ENCODE assay signal across 14 cellular contexts in the genomic region with DNA sequence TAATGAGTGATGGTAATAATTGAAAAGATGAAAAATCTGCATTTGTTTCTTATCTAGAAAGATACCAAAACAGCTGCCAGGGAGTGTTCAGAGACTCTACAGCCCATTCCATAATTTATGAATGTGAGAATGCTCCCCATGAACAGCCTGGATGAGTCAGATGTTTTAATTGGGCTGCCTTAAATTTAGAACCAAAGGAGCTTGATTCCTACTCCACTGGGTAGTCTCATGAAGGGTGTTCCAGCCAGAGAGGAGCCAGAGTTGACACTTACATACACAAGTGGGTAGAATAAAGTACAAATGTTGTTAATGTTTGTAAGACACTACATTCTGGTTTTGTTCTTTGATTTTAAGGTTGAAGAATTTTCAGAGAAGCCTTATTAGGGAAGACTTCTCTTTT.
DNase-seq lines count a peak whose midpoint lies in the region; TF ChIP-seq lines count a peak whose summit lies in the region.
"Had no signal": no experiment of that assay in that cellular context is flagged by ENCODE, and none has a peak within 500 bp of the region (broad histone marks: within the 10 kb centered on the region; RNA-seq: fewer than 3 reads in every experiment).

No MANE protein-coding gene starts in this region.

- H3K9me3 ChIP-seq in BE2C, result no peaks in the 10 kb centered on the region
- H3K9me3 ChIP-seq: BLaER1 had no signal

- DNase-seq in EH (ENCODE audit: low read depth) (peak; percentile 68), inferior parietal cortex (ENCODE audit: extremely low spot score) (peak; percentile 53), occipital lobe (lab: John Stamatoyannopoulos, UW) (peak; percentile 22), BE2C (no peak), NCI-H1417 treated with DMSO at 0.1 percent for 48 hours (lab: John Stamatoyannopoulos, UW) (no peak)
- no peak for DNase-seq in activated CD4-positive, alpha-beta T cell treated with anti-CD3 and anti-CD28 coated beads, Interleukin-2, amount 10 ng/mL, durations not matched to agents 24 days and 14 days
- DNase-seq: DMS153, DMS79, GF-D8, GOT3, H7 had no signal

- H3K9me3 Mint-ChIP-seq in activated CD4-positive, alpha-beta T cell treated with anti-CD3 and anti-CD28 coated beads, Interleukin-2, amount 10 ng/mL, durations not matched to agents 24 days and 14 days, result peaks cover 8% of the 10 kb centered on the region

- no peak overlapping the region for H3K4me3 ChIP-seq in BE2C (ENCODE audit: low read depth, low read length)
- H3K4me3 ChIP-seq: BLaER1 had no signal

- no peaks in the 10 kb centered on the region for H3K36me3 ChIP-seq in BE2C
- H3K36me3 ChIP-seq: BLaER1 had no signal

- peaks cover 31% of the 10 kb centered on the region for H3K27me3 Mint-ChIP-seq in activated CD4-positive, alpha-beta T cell treated with anti-CD3 and anti-CD28 coated beads, Interleukin-2, amount 10 ng/mL, durations not matched to agents 24 days and 14 days

- no peaks in the 10 kb centered on the region for H3K27me3 ChIP-seq in BE2C
- H3K27me3 ChIP-seq: BLaER1 had no signal

- no peaks in the 10 kb centered on the region for H3K4me1 Mint-ChIP-seq in activated CD4-positive, alpha-beta T cell treated with anti-CD3 and anti-CD28 coated beads, Interleukin-2, amount 10 ng/mL, durations not matched to agents 24 days and 14 days
- H3K4me1 Mint-ChIP-seq: CD14-positive monocyte; CD4-positive, alpha-beta memory T cell had no signal

- H3K27ac Mint-ChIP-seq in activated CD4-positive, alpha-beta T cell treated with anti-CD3 and anti-CD28 coated beads, Interleukin-2, amount 10 ng/mL, durations not matched to agents 24 days and 14 days, result no peak overlapping the region
- H3K27ac Mint-ChIP-seq: CD14-positive monocyte; CD4-positive, alpha-beta memory T cell had no signal

- intact Hi-C loops in activated CD4-positive, alpha-beta T cell treated with anti-CD3 and anti-CD28 coated beads, Interleukin-2, amount 10 ng/mL, durations not matched to agents 24 days and 14 days (cut with micrococcal nuclease), result no loop called here

- H3K4me3 Mint-ChIP-seq in activated CD4-positive, alpha-beta T cell treated with anti-CD3 and anti-CD28 coated beads, Interleukin-2, amount 10 ng/mL, durations not matched to agents 24 days and 14 days, result no peak overlapping the region
- H3K4me3 Mint-ChIP-seq: CD14-positive monocyte; CD4-positive, alpha-beta memory T cell had no signal

- no peaks in the 10 kb centered on the region for H3K36me3 Mint-ChIP-seq in activated CD4-positive, alpha-beta T cell treated with anti-CD3 and anti-CD28 coated beads, Interleukin-2, amount 10 ng/mL, durations not matched to agents 24 days and 14 days (ENCODE audit: low read depth)
- H3K36me3 Mint-ChIP-seq: CD14-positive monocyte; CD4-positive, alpha-beta memory T cell had no signal

- no peaks in the 10 kb centered on the region for H3K4me1 ChIP-seq in BE2C
- H3K4me1 ChIP-seq: BLaER1 had no signal

- TF ChIP-seq CTCF in BE2C (IDR thresholded peaks at IDR 0.05; ENCODE audit: low read depth, low read length), result no peak

Comparison
In these comparisons a context has a peak if more than half of its experiments do, and no peak if none do; other contexts are left out.
1. DNase-seq: peak in EH (single experiment), inferior parietal cortex (single experiment) and occipital lobe (single experiment); none in BE2C (single experiment), activated CD4-positive, alpha-beta T cell treated with anti-CD3 and anti-CD28 coated beads, Interleukin-2, amount 10 ng/mL, durations not matched to agents 24 days and 14 days (single experiment) and NCI-H1417 treated with DMSO at 0.1 percent for 48 hours (single experiment).